1 cellular context compared by ENCODE assay signal in genomic region chr6:154430494-154430919, GRCh38.
TF ChIP-seq lines count a peak whose summit lies in the region.

No MANE protein-coding gene starts in this region.

TF ChIP-seq in HepG2, 621 proteins besides CTCF, POLR2A, EP300 and RAD21 (continued from another document and continues in another):
- no peak for TF ChIP-seq RNF219 (CRISPR knock-in tag; IDR thresholded peaks at IDR 0.05)
- TF ChIP-seq MBD4 (IDR thresholded peaks at IDR 0.05; ENCODE audit: borderline replicate concordance, low read length), result no peak; the same call in 1 of the 2 replicates
- no peak for TF ChIP-seq JUND (CRISPR knock-in tag; IDR thresholded peaks at IDR 0.05)
- TF ChIP-seq MLXIP (CRISPR knock-in tag; IDR thresholded peaks at IDR 0.05; ENCODE audit: borderline replicate concordance), result no peak
- TF ChIP-seq TBP (CRISPR knock-in tag; IDR thresholded peaks at IDR 0.05), result no peak
- no peak for TF ChIP-seq ZNF17 (CRISPR knock-in tag; IDR thresholded peaks at IDR 0.05)
- TF ChIP-seq ZNF335 (CRISPR knock-in tag; IDR thresholded peaks at IDR 0.05), result no peak
- no peak for TF ChIP-seq RAD51 (IDR thresholded peaks at IDR 0.05; ENCODE audit: borderline replicate concordance)
- TF ChIP-seq HNRNPL (IDR thresholded peaks at IDR 0.05; ENCODE audit: low read depth, low read length), result no peak
- no peak; the same call in 1 of the 2 replicates for TF ChIP-seq SP5 (CRISPR knock-in tag; IDR thresholded peaks at IDR 0.05; ENCODE audit: borderline replicate concordance, low read depth)
- TF ChIP-seq EEA1 (CRISPR knock-in tag; IDR thresholded peaks at IDR 0.05; ENCODE audit: borderline replicate concordance), result no peak
- peak; percentile 45 for TF ChIP-seq HNF4A (CRISPR knock-in tag; IDR thresholded peaks at IDR 0.05)
- TF ChIP-seq, protein P1, sequence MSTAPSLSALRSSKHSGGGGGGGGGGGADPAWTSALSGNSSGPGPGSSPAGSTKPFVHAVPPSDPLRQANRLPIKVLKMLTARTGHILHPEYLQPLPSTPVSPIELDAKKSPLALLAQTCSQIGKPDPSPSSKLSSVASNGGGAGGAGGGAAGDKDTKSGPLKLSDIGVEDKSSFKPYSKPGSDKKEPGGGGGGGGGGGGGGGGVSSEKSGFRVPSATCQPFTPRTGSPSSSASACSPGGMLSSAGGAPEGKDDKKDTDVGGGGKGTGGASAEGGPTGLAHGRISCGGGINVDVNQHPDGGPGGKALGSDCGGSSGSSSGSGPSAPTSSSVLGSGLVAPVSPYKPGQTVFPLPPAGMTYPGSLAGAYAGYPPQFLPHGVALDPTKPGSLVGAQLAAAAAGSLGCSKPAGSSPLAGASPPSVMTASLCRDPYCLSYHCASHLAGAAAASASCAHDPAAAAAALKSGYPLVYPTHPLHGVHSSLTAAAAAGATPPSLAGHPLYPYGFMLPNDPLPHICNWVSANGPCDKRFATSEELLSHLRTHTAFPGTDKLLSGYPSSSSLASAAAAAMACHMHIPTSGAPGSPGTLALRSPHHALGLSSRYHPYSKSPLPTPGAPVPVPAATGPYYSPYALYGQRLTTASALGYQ (CRISPR knock-in tag; IDR thresholded peaks at IDR 0.05), result 0 out of 2 replicates have a peak, but pooled peaks have one; percentile 31
- TF ChIP-seq PPARG (CRISPR knock-in tag; conservative IDR thresholded peaks at IDR 0.05), result peak; percentile 43; the same call in 1 of the 2 replicates
- TF ChIP-seq, protein P2, sequence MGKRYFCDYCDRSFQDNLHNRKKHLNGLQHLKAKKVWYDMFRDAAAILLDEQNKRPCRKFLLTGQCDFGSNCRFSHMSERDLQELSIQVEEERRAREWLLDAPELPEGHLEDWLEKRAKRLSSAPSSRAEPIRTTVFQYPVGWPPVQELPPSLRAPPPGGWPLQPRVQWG (CRISPR knock-in tag; IDR thresholded peaks at IDR 0.05; ENCODE audit: borderline replicate concordance, low read depth), result no peak
- no peak for TF ChIP-seq THYN1 (CRISPR knock-in tag; IDR thresholded peaks at IDR 0.05; ENCODE audit: borderline replicate concordance, low read depth)
- TF ChIP-seq, protein P3, sequence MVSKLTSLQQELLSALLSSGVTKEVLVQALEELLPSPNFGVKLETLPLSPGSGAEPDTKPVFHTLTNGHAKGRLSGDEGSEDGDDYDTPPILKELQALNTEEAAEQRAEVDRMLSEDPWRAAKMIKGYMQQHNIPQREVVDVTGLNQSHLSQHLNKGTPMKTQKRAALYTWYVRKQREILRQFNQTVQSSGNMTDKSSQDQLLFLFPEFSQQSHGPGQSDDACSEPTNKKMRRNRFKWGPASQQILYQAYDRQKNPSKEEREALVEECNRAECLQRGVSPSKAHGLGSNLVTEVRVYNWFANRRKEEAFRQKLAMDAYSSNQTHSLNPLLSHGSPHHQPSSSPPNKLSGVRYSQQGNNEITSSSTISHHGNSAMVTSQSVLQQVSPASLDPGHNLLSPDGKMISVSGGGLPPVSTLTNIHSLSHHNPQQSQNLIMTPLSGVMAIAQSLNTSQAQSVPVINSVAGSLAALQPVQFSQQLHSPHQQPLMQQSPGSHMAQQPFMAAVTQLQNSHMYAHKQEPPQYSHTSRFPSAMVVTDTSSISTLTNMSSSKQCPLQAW (CRISPR knock-in tag; IDR thresholded peaks at IDR 0.05), result peak; percentile 91
- peak; percentile 67; the same call in 1 of the 2 replicates for TF ChIP-seq FOXP4 (CRISPR knock-in tag; IDR thresholded peaks at IDR 0.05)
- TF ChIP-seq, protein P4, sequence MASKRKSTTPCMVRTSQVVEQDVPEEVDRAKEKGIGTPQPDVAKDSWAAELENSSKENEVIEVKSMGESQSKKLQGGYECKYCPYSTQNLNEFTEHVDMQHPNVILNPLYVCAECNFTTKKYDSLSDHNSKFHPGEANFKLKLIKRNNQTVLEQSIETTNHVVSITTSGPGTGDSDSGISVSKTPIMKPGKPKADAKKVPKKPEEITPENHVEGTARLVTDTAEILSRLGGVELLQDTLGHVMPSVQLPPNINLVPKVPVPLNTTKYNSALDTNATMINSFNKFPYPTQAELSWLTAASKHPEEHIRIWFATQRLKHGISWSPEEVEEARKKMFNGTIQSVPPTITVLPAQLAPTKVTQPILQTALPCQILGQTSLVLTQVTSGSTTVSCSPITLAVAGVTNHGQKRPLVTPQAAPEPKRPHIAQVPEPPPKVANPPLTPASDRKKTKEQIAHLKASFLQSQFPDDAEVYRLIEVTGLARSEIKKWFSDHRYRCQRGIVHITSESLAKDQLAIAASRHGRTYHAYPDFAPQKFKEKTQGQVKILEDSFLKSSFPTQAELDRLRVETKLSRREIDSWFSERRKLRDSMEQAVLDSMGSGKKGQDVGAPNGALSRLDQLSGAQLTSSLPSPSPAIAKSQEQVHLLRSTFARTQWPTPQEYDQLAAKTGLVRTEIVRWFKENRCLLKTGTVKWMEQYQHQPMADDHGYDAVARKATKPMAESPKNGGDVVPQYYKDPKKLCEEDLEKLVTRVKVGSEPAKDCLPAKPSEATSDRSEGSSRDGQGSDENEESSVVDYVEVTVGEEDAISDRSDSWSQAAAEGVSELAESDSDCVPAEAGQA (IDR thresholded peaks at IDR 0.05; ENCODE audit: low read depth), result no peak
- TF ChIP-seq, protein P4 (CRISPR knock-in tag; IDR thresholded peaks at IDR 0.05; ENCODE audit: borderline replicate concordance), result no peak; the same call in 1 of the 2 replicates
- no peak for TF ChIP-seq MTA3 (CRISPR knock-in tag; IDR thresholded peaks at IDR 0.05)
- no peak for TF ChIP-seq RCOR2 (CRISPR knock-in tag; IDR thresholded peaks at IDR 0.05)
- TF ChIP-seq ZNF713 (CRISPR knock-in tag; IDR thresholded peaks at IDR 0.05), result no peak
- no peak for TF ChIP-seq ZNF660 (CRISPR knock-in tag; IDR thresholded peaks at IDR 0.05; ENCODE audit: borderline replicate concordance, low read depth)
- TF ChIP-seq, protein P5, sequence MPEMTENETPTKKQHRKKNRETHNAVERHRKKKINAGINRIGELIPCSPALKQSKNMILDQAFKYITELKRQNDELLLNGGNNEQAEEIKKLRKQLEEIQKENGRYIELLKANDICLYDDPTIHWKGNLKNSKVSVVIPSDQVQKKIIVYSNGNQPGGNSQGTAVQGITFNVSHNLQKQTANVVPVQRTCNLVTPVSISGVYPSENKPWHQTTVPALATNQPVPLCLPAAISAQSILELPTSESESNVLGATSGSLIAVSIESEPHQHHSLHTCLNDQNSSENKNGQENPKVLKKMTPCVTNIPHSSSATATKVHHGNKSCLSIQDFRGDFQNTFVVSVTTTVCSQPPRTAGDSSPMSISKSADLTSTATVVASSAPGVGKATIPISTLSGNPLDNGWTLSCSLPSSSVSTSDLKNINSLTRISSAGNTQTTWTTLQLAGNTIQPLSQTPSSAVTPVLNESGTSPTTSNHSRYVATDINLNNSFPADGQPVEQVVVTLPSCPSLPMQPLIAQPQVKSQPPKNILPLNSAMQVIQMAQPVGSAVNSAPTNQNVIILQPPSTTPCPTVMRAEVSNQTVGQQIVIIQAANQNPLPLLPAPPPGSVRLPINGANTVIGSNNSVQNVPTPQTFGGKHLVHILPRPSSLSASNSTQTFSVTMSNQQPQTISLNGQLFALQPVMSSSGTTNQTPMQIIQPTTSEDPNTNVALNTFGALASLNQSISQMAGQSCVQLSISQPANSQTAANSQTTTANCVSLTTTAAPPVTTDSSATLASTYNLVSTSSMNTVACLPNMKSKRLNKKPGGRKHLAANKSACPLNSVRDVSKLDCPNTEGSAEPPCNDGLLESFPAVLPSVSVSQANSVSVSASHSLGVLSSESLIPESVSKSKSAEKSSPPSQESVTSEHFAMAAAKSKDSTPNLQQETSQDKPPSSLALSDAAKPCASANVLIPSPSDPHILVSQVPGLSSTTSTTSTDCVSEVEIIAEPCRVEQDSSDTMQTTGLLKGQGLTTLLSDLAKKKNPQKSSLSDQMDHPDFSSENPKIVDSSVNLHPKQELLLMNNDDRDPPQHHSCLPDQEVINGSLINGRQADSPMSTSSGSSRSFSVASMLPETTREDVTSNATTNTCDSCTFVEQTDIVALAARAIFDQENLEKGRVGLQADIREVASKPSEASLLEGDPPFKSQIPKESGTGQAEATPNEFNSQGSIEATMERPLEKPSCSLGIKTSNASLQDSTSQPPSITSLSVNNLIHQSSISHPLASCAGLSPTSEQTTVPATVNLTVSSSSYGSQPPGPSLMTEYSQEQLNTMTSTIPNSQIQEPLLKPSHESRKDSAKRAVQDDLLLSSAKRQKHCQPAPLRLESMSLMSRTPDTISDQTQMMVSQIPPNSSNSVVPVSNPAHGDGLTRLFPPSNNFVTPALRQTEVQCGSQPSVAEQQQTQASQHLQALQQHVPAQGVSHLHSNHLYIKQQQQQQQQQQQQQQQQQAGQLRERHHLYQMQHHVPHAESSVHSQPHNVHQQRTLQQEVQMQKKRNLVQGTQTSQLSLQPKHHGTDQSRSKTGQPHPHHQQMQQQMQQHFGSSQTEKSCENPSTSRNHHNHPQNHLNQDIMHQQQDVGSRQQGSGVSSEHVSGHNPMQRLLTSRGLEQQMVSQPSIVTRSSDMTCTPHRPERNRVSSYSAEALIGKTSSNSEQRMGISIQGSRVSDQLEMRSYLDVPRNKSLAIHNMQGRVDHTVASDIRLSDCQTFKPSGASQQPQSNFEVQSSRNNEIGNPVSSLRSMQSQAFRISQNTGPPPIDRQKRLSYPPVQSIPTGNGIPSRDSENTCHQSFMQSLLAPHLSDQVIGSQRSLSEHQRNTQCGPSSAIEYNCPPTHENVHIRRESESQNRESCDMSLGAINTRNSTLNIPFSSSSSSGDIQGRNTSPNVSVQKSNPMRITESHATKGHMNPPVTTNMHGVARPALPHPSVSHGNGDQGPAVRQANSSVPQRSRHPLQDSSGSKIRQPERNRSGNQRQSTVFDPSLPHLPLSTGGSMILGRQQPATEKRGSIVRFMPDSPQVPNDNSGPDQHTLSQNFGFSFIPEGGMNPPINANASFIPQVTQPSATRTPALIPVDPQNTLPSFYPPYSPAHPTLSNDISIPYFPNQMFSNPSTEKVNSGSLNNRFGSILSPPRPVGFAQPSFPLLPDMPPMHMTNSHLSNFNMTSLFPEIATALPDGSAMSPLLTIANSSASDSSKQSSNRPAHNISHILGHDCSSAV (CRISPR knock-in tag; IDR thresholded peaks at IDR 0.05; ENCODE audit: borderline replicate concordance), result no peak
- peak; percentile 94 for TF ChIP-seq ASH2L (IDR thresholded peaks at IDR 0.05; ENCODE audit: insufficient read length, low read depth, low read length)
- TF ChIP-seq ZBTB8A (CRISPR knock-in tag; IDR thresholded peaks at IDR 0.05; ENCODE audit: borderline replicate concordance, low read depth), result no peak
- TF ChIP-seq HOXA9 (CRISPR knock-in tag; IDR thresholded peaks at IDR 0.05; ENCODE audit: borderline replicate concordance), result no peak
- TF ChIP-seq ZNF124 (CRISPR knock-in tag; IDR thresholded peaks at IDR 0.05), result no peak
